ENCODE assay signal across 25 cellular contexts in genomic region chr20:53244711-53245110, GRCh38.
"Had no signal": no experiment of that assay in that cellular context is flagged by ENCODE, and none has a peak within 500 bp of the region (broad histone marks: within the 10 kb centered on the region; RNA-seq: fewer than 3 reads in every experiment).

No MANE protein-coding gene starts in this region.

- H3K27ac ChIP-seq: body of pancreas, colonic mucosa, epithelial cell of prostate, esophagus squamous epithelium, gastroesophageal sphincter had no signal

- H3K9me3 ChIP-seq: body of pancreas, colonic mucosa, esophagus squamous epithelium, gastroesophageal sphincter had no signal

- H3K36me3 ChIP-seq: colonic mucosa, esophagus squamous epithelium, gastroesophageal sphincter had no signal

- DNase-seq: activated CD4-positive, alpha-beta memory T cell treated with anti-CD3 and anti-CD28 coated beads, Interleukin-2, amount 10 ng/mL, durations not matched to agents 7 days and 5 days; activated CD4-positive, alpha-beta T cell treated with anti-CD3 and anti-CD28 coated beads for 36 hours; activated CD4-positive, alpha-beta T cell treated with anti-CD3 and anti-CD28 coated beads, Interleukin-2, amount 10 ng/mL, durations not matched to agents 7 days and 5 days; activated CD4-positive, alpha-beta T cell treated with anti-CD3 and anti-CD28 coated beads, Interleukin-2, amount 50 U/mL, for 4 hours; activated CD4-positive, CD25-positive, alpha-beta regulatory T cell; activated CD4-positive, CD25-positive, alpha-beta regulatory T cell treated with anti-CD3 and anti-CD28 coated beads, Interleukin-2, amount 50 U/mL, for 72 hours; activated CD8-positive, alpha-beta memory T cell treated with anti-CD3 and anti-CD28 coated beads, Interleukin-2, amount 50 U/mL, for 48 hours; activated effector memory CD4-positive, alpha-beta T cell treated with anti-CD3 and anti-CD28 coated beads, Interleukin-2, amount 50 U/mL, for 16 hours; activated naive CD4-positive, alpha-beta T cell; activated naive CD4-positive, alpha-beta T cell treated with anti-CD3 and anti-CD28 coated beads, Interleukin-2, amount 10 ng/mL, durations not matched to agents 7 days and 5 days; activated naive CD8-positive, alpha-beta T cell treated with anti-CD3 and anti-CD28 coated beads, Interleukin-2, amount 10 ng/mL, durations not matched to agents 7 days and 5 days; activated T-cell treated with anti-CD3 and anti-CD28 coated beads, Interleukin-2, amount 50 U/mL, for 4 hours; amniotic stem cell; anterior cingulate cortex; body of pancreas; caudate nucleus; cerebellar nuclear complex; colonic mucosa; effector CD8-positive, alpha-beta T cell; esophagus squamous epithelium; foreskin melanocyte; T-helper 2 cell had no signal

- H3K4me1 ChIP-seq: body of pancreas, colonic mucosa, esophagus squamous epithelium, gastroesophageal sphincter had no signal

- H3K27me3 ChIP-seq: body of pancreas, colonic mucosa, esophagus squamous epithelium, gastroesophageal sphincter had no signal

- H3K4me3 ChIP-seq: body of pancreas, colonic mucosa, esophagus squamous epithelium, gastroesophageal sphincter had no signal

- ATAC-seq: activated CD4-positive, alpha-beta T cell treated with anti-CD3 and anti-CD28 coated beads for 36 hours; activated naive CD4-positive, alpha-beta T cell treated with anti-CD3 and anti-CD28 coated beads, Interleukin-2, amount 50 U/mL, for 72 hours; activated T-cell treated with anti-CD3 and anti-CD28 coated beads, Interleukin-2, amount 50 U/mL, for 4 hours; body of pancreas; gastroesophageal sphincter had no signal
